In the genomic region with DNA sequence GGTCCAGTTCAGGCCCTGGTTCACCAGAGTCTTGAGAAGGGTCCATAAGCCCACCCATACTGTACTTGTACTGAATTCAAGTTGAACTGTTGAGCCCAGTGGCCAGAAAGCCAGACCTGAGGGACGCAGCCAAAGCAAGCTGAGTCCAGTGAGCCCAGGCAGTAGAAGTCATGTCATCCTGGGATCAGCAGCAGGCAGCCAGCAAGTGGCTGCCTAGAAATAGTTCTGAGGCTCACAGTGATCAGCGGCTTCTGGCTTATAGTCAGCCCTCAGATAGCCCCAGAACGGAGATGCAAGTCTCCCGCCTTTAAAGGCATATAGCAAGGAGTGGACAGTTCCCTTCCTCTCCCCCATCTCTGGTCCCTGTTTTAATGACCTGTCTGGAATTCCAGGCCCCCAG, we compare ENCODE assay signal across 31 cellular contexts.
DNase-seq lines count a peak whose midpoint lies in the region; ATAC-seq, FAIRE-seq and TF ChIP-seq lines count a peak whose summit lies in the region.
"Had no signal": no experiment of that assay in that cellular context is flagged by ENCODE, and none has a peak within 500 bp of the region (broad histone marks: within the 10 kb centered on the region; RNA-seq: fewer than 3 reads in every experiment).

No MANE protein-coding gene starts in this region.

- H4K91ac ChIP-seq in neuronal stem cell (ENCODE audit: low read depth, low read length, poor library complexity): no peak overlapping the region

- no peaks in the 10 kb centered on the region for H4K20me1 ChIP-seq in GM12878 (ENCODE audit: control insufficient read depth, insufficient read depth)

- no TSS peak for BruUV-seq in GM12878 (replicated peaks; lab: Mats Ljungman, UMichigan)

- no peak for TF ChIP-seq RAD21 in GM12878 (IDR thresholded peaks at IDR 0.05; ENCODE audit: insufficient read depth, low read depth, low read length)

- peak overlapping the region; percentile 50; the same call in 1 of the 2 replicates for H2AFZ ChIP-seq in GM12878 (ENCODE audit: control insufficient read depth, low read depth, low read length)
- H2AFZ ChIP-seq in neuronal stem cell (ENCODE audit: low read length): no peak overlapping the region
- H2AFZ ChIP-seq: hepatocyte had no signal

- H3K4me2 ChIP-seq in GM12878 (ENCODE audit: control insufficient read depth, insufficient read depth) (peak overlapping the region; percentile 26), neuronal stem cell (ENCODE audit: insufficient read depth, low read length, poor library complexity, severe bottlenecking) (no peak overlapping the region)
- H3K4me2 ChIP-seq: hepatocyte, KMS-11 had no signal

- H3K27me3 ChIP-seq in GM12878 (replicated peaks in 1 of 2; ENCODE audit: control insufficient read depth in 2 of 2, insufficient read depth in 2 of 2, low read length in 1 of 2): no peaks in the 10 kb centered on the region
- no peaks in the 10 kb centered on the region for H3K27me3 ChIP-seq in neuronal stem cell (ENCODE audit: control insufficient read depth in 3 of 3, insufficient read depth in 3 of 3, low read depth in 1 of 3, low read length in 3 of 3)
- no peaks in the 10 kb centered on the region for H3K27me3 ChIP-seq in HAP-1 (ENCODE audit: low read depth)
- H3K27me3 ChIP-seq: esophagus squamous epithelium, hepatocyte, neutrophil, sigmoid colon, SJSA1, suprapubic skin had no signal

- H3K27me3 Mint-ChIP-seq in activated CD4-positive, alpha-beta memory T cell treated with anti-CD3 and anti-CD28 coated beads, Interleukin-2, amount 10 ng/mL, durations not matched to agents 7 days and 5 days: no peaks in the 10 kb centered on the region
- H3K27me3 Mint-ChIP-seq: activated CD4-positive, alpha-beta memory T cell treated with anti-CD3 and anti-CD28 coated beads for 36 hours; memory B cell had no signal

- H2AK5ac ChIP-seq in neuronal stem cell (ENCODE audit: low read depth, low read length): no peak overlapping the region

- DNase-seq in DMS153 treated with DMSO at 0.1 percent for 48 hours (lab: John Stamatoyannopoulos, UW; ENCODE audit: unreplicated experiment): peak; percentile 26
- DNase-seq in DMS153 (lab: John Stamatoyannopoulos, UW): no peak
- DNase-seq in GM12878 (ENCODE audit: low read depth, low spot score): no peak
- DNase-seq in neuronal stem cell (ENCODE audit: low spot score): no peak
- no peak for DNase-seq in activated CD4-positive, alpha-beta memory T cell treated with anti-CD3 and anti-CD28 coated beads, Interleukin-2, amount 10 ng/mL, durations not matched to agents 7 days and 5 days
- no peak for DNase-seq in dermis blood vessel endothelial cell
- no peak for DNase-seq in HAP-1 (ENCODE audit: low spot score in 2 of 2)
- DNase-seq: activated CD4-positive, alpha-beta memory T cell treated with anti-CD3 and anti-CD28 coated beads for 36 hours; activated CD8-positive, alpha-beta memory T cell treated with anti-CD3 and anti-CD28 coated beads, Interleukin-2, amount 50 U/mL, for 48 hours; endodermal cell; esophagus squamous epithelium; foreskin melanocyte; left cardiac atrium; MV-4-11; NCI-H1436 treated with DMSO at 0.1 percent for 48 hours; sigmoid colon; stimulated activated CD4-positive, alpha-beta T cell treated with anti-CD3 and anti-CD28 coated beads, Interleukin-15, amount 100 ng/mL, for 24 hours; stimulated activated naive CD4-positive, alpha-beta T cell had no signal

- H3K18ac ChIP-seq in neuronal stem cell (ENCODE audit: low read length): peak overlapping the region; percentile 57

- no peak overlapping the region for H2BK15ac ChIP-seq in neuronal stem cell (ENCODE audit: low read length)

- TF ChIP-seq POLR2A in GM12878 (IDR thresholded peaks at IDR 0.05; ENCODE audit: low read depth, low read length): no peak

- no peaks in the 10 kb centered on the region for H3K79me2 ChIP-seq in GM12878 (ENCODE audit: control insufficient read depth, insufficient read depth, low read length)
- H3K79me2 ChIP-seq: hepatocyte had no signal

- no peak overlapping the region for H4K8ac ChIP-seq in neuronal stem cell (ENCODE audit: low read depth, low read length)

- peaks cover 6% of the 10 kb centered on the region for H3K4me1 Mint-ChIP-seq in activated CD4-positive, alpha-beta memory T cell treated with anti-CD3 and anti-CD28 coated beads, Interleukin-2, amount 10 ng/mL, durations not matched to agents 7 days and 5 days
- H3K4me1 Mint-ChIP-seq: endodermal cell, memory B cell had no signal

- H3K9ac ChIP-seq in GM12878 (ENCODE audit: control insufficient read depth, insufficient read depth, low read length): no peak overlapping the region
- no peak overlapping the region for H3K9ac ChIP-seq in neuronal stem cell (ENCODE audit: low read depth, low read length, poor library complexity)
- H3K9ac ChIP-seq: KMS-11 had no signal

- POLR2A ChIA-PET in GM12878 (lab: Charles Lee): no interaction called here
- POLR2A ChIA-PET in activated CD4-positive, alpha-beta memory T cell treated with anti-CD3 and anti-CD28 coated beads, Interleukin-2, amount 10 ng/mL, durations not matched to agents 7 days and 5 days (lab: Charles Lee): no interaction called here

- H3K23ac ChIP-seq in neuronal stem cell (ENCODE audit: low read depth, low read length, poor library complexity): no peak overlapping the region

- H3K27ac ChIP-seq in GM12878 (ENCODE audit: control insufficient read depth, insufficient read depth) (peak overlapping the region; percentile 43; the same call in 1 of the 2 replicates), neuronal stem cell (replicated peaks; ENCODE audit: low read length) (no peak overlapping the region)
- H3K27ac ChIP-seq: 22Rv1, esophagus squamous epithelium, hepatocyte, KMS-11, neutrophil, sigmoid colon, SJSA1, suprapubic skin had no signal

- no peak overlapping the region for H3K4ac ChIP-seq in neuronal stem cell (ENCODE audit: low read length)

- CTCF ChIA-PET in GM12878 (lab: Yijun Ruan, JAX): no interaction called here
- CTCF ChIA-PET in activated CD4-positive, alpha-beta memory T cell treated with anti-CD3 and anti-CD28 coated beads, Interleukin-2, amount 10 ng/mL, durations not matched to agents 7 days and 5 days (lab: Charles Lee): no interaction called here

- peak overlapping the region; percentile 24 for H2BK12ac ChIP-seq in neuronal stem cell (ENCODE audit: low read length)

- H3K79me1 ChIP-seq in neuronal stem cell (ENCODE audit: low read depth, low read length): no peaks in the 10 kb centered on the region

- H3K9me3 ChIP-seq in GM12878 (replicated peaks; ENCODE audit: control insufficient read depth, insufficient read depth, low read length) (no peaks in the 10 kb centered on the region), neuronal stem cell (replicated peaks in 1 of 2; ENCODE audit: control insufficient read depth in 2 of 2, insufficient read depth in 1 of 2, low read depth in 1 of 2, low read length in 2 of 2) (no peaks in the 10 kb centered on the region), HAP-1 (no peaks in the 10 kb centered on the region)
- H3K9me3 ChIP-seq: esophagus squamous epithelium, neutrophil, sigmoid colon, SJSA1, suprapubic skin had no signal

- H3K4me3 ChIP-seq in GM12878: no peak overlapping the region
- H3K4me3 ChIP-seq in neuronal stem cell (ENCODE audit: low read length in 2 of 2): peak overlapping the region in 1 of 2 donors; percentile 13
- no peak overlapping the region for H3K4me3 ChIP-seq in HAP-1
- H3K4me3 ChIP-seq: esophagus squamous epithelium, hepatocyte, sigmoid colon, SJSA1, suprapubic skin had no signal

- no peaks in the 10 kb centered on the region for H3K36me3 Mint-ChIP-seq in activated CD4-positive, alpha-beta memory T cell treated with anti-CD3 and anti-CD28 coated beads, Interleukin-2, amount 10 ng/mL, durations not matched to agents 7 days and 5 days (ENCODE audit: low read depth)
- H3K36me3 Mint-ChIP-seq: activated CD4-positive, alpha-beta memory T cell treated with anti-CD3 and anti-CD28 coated beads for 36 hours; memory B cell had no signal

- no peak overlapping the region for H3K27ac Mint-ChIP-seq in activated CD4-positive, alpha-beta memory T cell treated with anti-CD3 and anti-CD28 coated beads, Interleukin-2, amount 10 ng/mL, durations not matched to agents 7 days and 5 days
- H3K27ac Mint-ChIP-seq: activated CD4-positive, alpha-beta memory T cell treated with anti-CD3 and anti-CD28 coated beads for 36 hours; activated T-helper 2 cell treated with anti-CD3 and anti-CD28 coated beads, Interferon-gamma antibody, Interleukin-2, Interleukin-4, amounts not matched to agents 10 μg/mL and 5 μg/mL and 100 μg/mL, durations not matched to agents 14 hours and 24 hours and 36 hours; endodermal cell; memory B cell had no signal

- RAD21 ChIA-PET in GM12878 (lab: Charles Lee; ENCODE audit: unreplicated experiment): interaction anchor here (1.5 kb wide), 1 partner anchor 89 kb away, joined by 6 read pairs; no protein-coding TSS in a partner anchor

- no peaks in the 10 kb centered on the region for H3K36me3 ChIP-seq in GM12878 (ENCODE audit: control insufficient read depth in 2 of 2, insufficient read depth in 2 of 2, low read length in 1 of 2)
- no peaks in the 10 kb centered on the region for H3K36me3 ChIP-seq in neuronal stem cell (replicated peaks in 1 of 2; ENCODE audit: control insufficient read depth in 2 of 2, insufficient read depth in 2 of 2, low read length in 2 of 2)
- H3K36me3 ChIP-seq in HAP-1 (replicated peaks): no peaks in the 10 kb centered on the region
- H3K36me3 ChIP-seq: esophagus squamous epithelium, neutrophil, sigmoid colon, SJSA1, suprapubic skin had no signal

- in situ Hi-C loops in GM12878 (cut with MboI): no loop called here
- in situ Hi-C loops in HAP-1 (cut with MboI; ENCODE audit: low sequenced_read_pairs): no loop called here

- H3K4me3 Mint-ChIP-seq in activated CD4-positive, alpha-beta memory T cell treated with anti-CD3 and anti-CD28 coated beads, Interleukin-2, amount 10 ng/mL, durations not matched to agents 7 days and 5 days: no peak overlapping the region
- H3K4me3 Mint-ChIP-seq: activated CD4-positive, alpha-beta memory T cell treated with anti-CD3 and anti-CD28 coated beads for 36 hours; endodermal cell; memory B cell had no signal

- H2BK120ac ChIP-seq in neuronal stem cell (ENCODE audit: low read depth, low read length): no peak overlapping the region

- no peak for FAIRE-seq in GM12878 (lab: Jason Lieb, UNC)
- FAIRE-seq: TTC549 had no signal

- peaks cover under 1% of the 10 kb centered on the region for H3K9me3 Mint-ChIP-seq in activated CD4-positive, alpha-beta memory T cell treated with anti-CD3 and anti-CD28 coated beads, Interleukin-2, amount 10 ng/mL, durations not matched to agents 7 days and 5 days
- H3K9me3 Mint-ChIP-seq: activated CD4-positive, alpha-beta memory T cell treated with anti-CD3 and anti-CD28 coated beads for 36 hours; activated T-helper 2 cell treated with anti-CD3 and anti-CD28 coated beads, Interferon-gamma antibody, Interleukin-2, Interleukin-4, amounts not matched to agents 10 μg/mL and 5 μg/mL and 100 μg/mL, durations not matched to agents 14 hours and 24 hours and 36 hours; memory B cell had no signal

- peak; percentile 7 for ATAC-seq in GM18502 (IDR thresholded peaks at IDR 0.05; ENCODE audit: poor library complexity, unreplicated experiment)
- peak; percentile 22 for ATAC-seq in GM12878
- ATAC-seq: activated CD4-positive, CD25-positive, alpha-beta regulatory T cell treated with anti-CD3 and anti-CD28 coated beads, Interleukin-2, amount 50 U/mL, for 24 hours; activated naive CD4-positive, alpha-beta T cell treated with anti-CD3 and anti-CD28 coated beads, Interleukin-2, amount 50 U/mL, for 72 hours; HCT116 had no signal

- 58% methylated on average over 4 of the region's 4 CpGs for WGBS in GM12878 (ENCODE audit: insufficient coverage, insufficient replicate concordance, low lambda C conversion rate, missing lambda C conversion rate)
- WGBS in neuronal stem cell (ENCODE audit: extremely low coverage in 2 of 2, insufficient read length in 2 of 2, insufficient replicate concordance in 1 of 2), 2 donors: no CpG with 5 or more reads among the region's 4 CpGs

- intact Hi-C loops in GM12878 (cut with micrococcal nuclease; ENCODE audit: unreplicated experiment): no loop called here

- no peak for TF ChIP-seq EP300 in GM12878 (IDR thresholded peaks at IDR 0.05; ENCODE audit: borderline replicate concordance in 1 of 2, control insufficient read depth in 1 of 2, low read depth in 2 of 2, low read length in 2 of 2)

- no peak for TF ChIP-seq CTCF in GM12878 (IDR thresholded peaks at IDR 0.05 in 2 of 3, conservative IDR thresholded peaks at IDR 0.05 in 1 of 3; ENCODE audit: control insufficient read depth in 2 of 3, extremely low read depth in 1 of 3, insufficient read depth in 1 of 3, low read depth in 3 of 3, low read length in 3 of 3)

- SMC1A ChIA-PET in GM12878 (lab: Charles Lee; ENCODE audit: uncharacterized antibody, unreplicated experiment): interaction anchor here (0.7 to 1.3 kb wide), 2 partner anchors 90 to 838 kb away, joined by 3 to 4 read pairs; no protein-coding TSS in a partner anchor

- no peak overlapping the region for H3K14ac ChIP-seq in neuronal stem cell (ENCODE audit: low read length)

- H3K4me1 ChIP-seq in GM12878 (ENCODE audit: control insufficient read depth, insufficient read depth, low read length): peaks cover 23% of the 10 kb centered on the region
- H3K4me1 ChIP-seq in neuronal stem cell (ENCODE audit: control insufficient read depth in 2 of 2, insufficient read depth in 1 of 2, low read depth in 1 of 2, low read length in 2 of 2): peaks cover 4 to 8% of the 10 kb centered on the region in 2 donors
- H3K4me1 ChIP-seq in HAP-1: no peaks in the 10 kb centered on the region
- H3K4me1 ChIP-seq: esophagus squamous epithelium, sigmoid colon, SJSA1, suprapubic skin had no signal

- no peak overlapping the region for H2BK5ac ChIP-seq in neuronal stem cell (ENCODE audit: low read length)
